8 cellular contexts compared by ENCODE assay signal in the genomic region with DNA sequence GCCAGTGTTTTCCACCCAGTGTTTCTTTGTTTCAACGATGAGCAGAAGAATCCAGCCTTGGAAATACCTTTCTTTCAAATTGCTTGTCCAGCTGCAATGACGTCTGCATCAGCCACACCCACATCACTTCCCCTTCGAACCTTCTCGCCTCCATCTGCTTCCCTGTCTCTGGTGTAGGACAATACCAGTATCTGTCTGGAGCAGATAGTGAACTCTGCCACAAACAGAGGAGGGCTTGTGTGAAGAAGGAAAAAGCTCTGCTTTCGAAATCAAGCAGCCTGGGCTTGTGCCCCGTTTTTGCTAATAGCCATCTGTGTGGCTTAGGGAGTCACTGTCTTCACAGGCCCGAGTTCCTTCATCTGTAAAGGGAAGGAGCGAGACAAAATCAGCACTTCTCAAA.
DNase-seq lines count a peak whose midpoint lies in the region; ATAC-seq and TF ChIP-seq lines count a peak whose summit lies in the region.

No MANE protein-coding gene starts in this region.

- POLR2A ChIA-PET in IMR-90 (lab: Charles Lee; ENCODE audit: unreplicated experiment) = no interaction called here
- POLR2A ChIA-PET in activated CD4-positive, alpha-beta memory T cell treated with anti-CD3 and anti-CD28 coated beads for 36 hours (lab: Charles Lee) = no interaction called here

- H3K14ac ChIP-seq in IMR-90 (replicated peaks; ENCODE audit: low read depth, low read length) = peak overlapping the region; percentile 41; the same call in 1 of the 2 replicates

- TF ChIP-seq CTCF in IMR-90 (conservative IDR thresholded peaks at IDR 0.05; ENCODE audit: low read depth, low read length) = no peak

- CTCF ChIA-PET in IMR-90 (lab: Yijun Ruan, JAX) = interaction anchor here (0.8 kb wide), 1 partner anchor 16 kb away, joined by 3 read pairs; no protein-coding TSS in a partner anchor
- CTCF ChIA-PET in activated CD4-positive, alpha-beta memory T cell treated with anti-CD3 and anti-CD28 coated beads for 36 hours (lab: Charles Lee) = interaction anchor here (1.6 kb wide), 1 partner anchor 128 kb away, joined by 4 read pairs; no protein-coding TSS in a partner anchor

- in situ Hi-C loops in IMR-90 (cut with MboI; ENCODE audit: low sequenced_read_pairs) = no loop called here

- no peak overlapping the region for H3K56ac ChIP-seq in IMR-90 (ENCODE audit: extremely low read depth, insufficient read depth, low read length)

- H3K4me3 ChIP-seq in IMR-90 (ENCODE audit: insufficient read depth, low read depth, low read length) (no peak overlapping the region), adipocyte (ENCODE audit: low read length) (no peak overlapping the region)

- no peak overlapping the region; the same call in 1 of the 2 replicates for H4K91ac ChIP-seq in IMR-90 (ENCODE audit: insufficient read depth, low read depth, low read length)

- H3K9ac ChIP-seq in IMR-90 (ENCODE audit: low read depth, low read length) (no peak overlapping the region), adipocyte (ENCODE audit: low read length) (peak overlapping the region; percentile 58)

- no peaks in the 10 kb centered on the region for H3K79me1 ChIP-seq in IMR-90 (ENCODE audit: low read depth in 1 of 2, low read length in 2 of 2)

- peak overlapping the region; percentile 33; the same call in 1 of the 2 replicates for H3K4ac ChIP-seq in IMR-90 (ENCODE audit: low read depth, low read length)

- peak overlapping the region; percentile 67 for H3K27ac Mint-ChIP-seq in stimulated activated effector memory CD8-positive, alpha-beta T cell treated with anti-CD3 and anti-CD28 coated beads, Interleukin-12 subunit alpha, Interleukin-12 subunit beta, amount 100 ng/mL, for 72 hours
- no peak overlapping the region for H3K27ac Mint-ChIP-seq in activated CD4-positive, alpha-beta memory T cell treated with anti-CD3 and anti-CD28 coated beads for 36 hours

- DNase-seq in IMR-90 (peak; percentile 44), adipocyte (ENCODE audit: low read depth) (no peak), hippocampal formation (lab: John Stamatoyannopoulos, UW) (peak; percentile 67 to 70), NCI-H2171 treated with DMSO at 0.1 percent for 48 hours (lab: John Stamatoyannopoulos, UW) (no peak), GM19238 (ENCODE audit: insufficient read length, low spot score) (no peak)
- DNase-seq in stimulated activated effector memory CD8-positive, alpha-beta T cell treated with anti-CD3 and anti-CD28 coated beads, Interleukin-12 subunit alpha, Interleukin-12 subunit beta, amount 100 ng/mL, for 72 hours (ENCODE audit: low spot score in 2 of 2) = no peak
- no peak for DNase-seq in activated CD4-positive, alpha-beta memory T cell treated with anti-CD3 and anti-CD28 coated beads for 36 hours

- peak overlapping the region; percentile 13; the same call in 1 of the 2 replicates for H3K18ac ChIP-seq in IMR-90 (ENCODE audit: low read depth, low read length)

- no peak for TF ChIP-seq RAD21 in IMR-90 (IDR thresholded peaks at IDR 0.05; ENCODE audit: low read length)

- peak overlapping the region; percentile 21 for H3K4me3 Mint-ChIP-seq in stimulated activated effector memory CD8-positive, alpha-beta T cell treated with anti-CD3 and anti-CD28 coated beads, Interleukin-12 subunit alpha, Interleukin-12 subunit beta, amount 100 ng/mL, for 72 hours
- no peak overlapping the region for H3K4me3 Mint-ChIP-seq in activated CD4-positive, alpha-beta memory T cell treated with anti-CD3 and anti-CD28 coated beads for 36 hours

- peak overlapping the region; percentile 69 for H4K5ac ChIP-seq in IMR-90 (ENCODE audit: low read depth, low read length)

- 0% methylated on average over 1 of the region's 8 CpGs; no CpG with 5 or more reads in 1 of the 2 experiments for WGBS in IMR-90 (ENCODE audit: extremely low coverage in 2 of 2, insufficient read length in 1 of 2), 2 experiments

- peak overlapping the region; percentile 4; the same call in 1 of the 2 replicates for H3K27ac ChIP-seq in IMR-90 (ENCODE audit: insufficient read depth, low read length)

- H2AK9ac ChIP-seq in IMR-90 (replicated peaks; ENCODE audit: low read depth, low read length, poor library complexity) = peak overlapping the region; percentile 11

- no peaks in the 10 kb centered on the region for H3K36me3 Mint-ChIP-seq in stimulated activated effector memory CD8-positive, alpha-beta T cell treated with anti-CD3 and anti-CD28 coated beads, Interleukin-12 subunit alpha, Interleukin-12 subunit beta, amount 100 ng/mL, for 72 hours
- H3K36me3 Mint-ChIP-seq in activated CD4-positive, alpha-beta memory T cell treated with anti-CD3 and anti-CD28 coated beads for 36 hours = no peaks in the 10 kb centered on the region

- H3K27me3 ChIP-seq in IMR-90 (ENCODE audit: control insufficient read depth, insufficient read depth, low read length) (no peaks in the 10 kb centered on the region), adipocyte (replicated peaks; ENCODE audit: control insufficient read depth, insufficient read depth, low read length) (no peaks in the 10 kb centered on the region)

- H2BK120ac ChIP-seq in IMR-90 (ENCODE audit: low read depth, low read length) = peak overlapping the region; percentile 52

- H3K27me3 Mint-ChIP-seq in activated CD4-positive, alpha-beta memory T cell treated with anti-CD3 and anti-CD28 coated beads for 36 hours = no peaks in the 10 kb centered on the region

- H3K36me3 ChIP-seq in IMR-90 (ENCODE audit: control insufficient read depth, insufficient read depth, low read length) (no peaks in the 10 kb centered on the region), adipocyte (ENCODE audit: control insufficient read depth, insufficient read depth, low read length, severe bottlenecking) (no peaks in the 10 kb centered on the region)

- 0 out of 2 replicates have a peak overlapping the region, but pooled peaks have one; percentile 11 for H2AK5ac ChIP-seq in IMR-90 (ENCODE audit: low read depth, low read length)

- H3K4me2 ChIP-seq in IMR-90 (ENCODE audit: low read depth, low read length) = peak overlapping the region; percentile 41; the same call in 1 of the 2 replicates

- H3K9me1 ChIP-seq in IMR-90 (ENCODE audit: insufficient read depth, low read length) = peaks cover 6% of the 10 kb centered on the region; the same call in 1 of the 2 replicates

- peaks cover 23% of the 10 kb centered on the region for H3K4me1 Mint-ChIP-seq in stimulated activated effector memory CD8-positive, alpha-beta T cell treated with anti-CD3 and anti-CD28 coated beads, Interleukin-12 subunit alpha, Interleukin-12 subunit beta, amount 100 ng/mL, for 72 hours
- H3K4me1 Mint-ChIP-seq in activated CD4-positive, alpha-beta memory T cell treated with anti-CD3 and anti-CD28 coated beads for 36 hours (ENCODE audit: low read depth) = peaks cover 35% of the 10 kb centered on the region

- ATAC-seq in IMR-90 (ENCODE audit: low read depth) (peak; percentile 40; the same call in 1 of the 2 replicates), HG03354 (IDR thresholded peaks at IDR 0.05; ENCODE audit: poor library complexity, severe bottlenecking, unreplicated experiment) (no peak)
- ATAC-seq in stimulated activated effector memory CD8-positive, alpha-beta T cell treated with anti-CD3 and anti-CD28 coated beads, Interleukin-12 subunit alpha, Interleukin-12 subunit beta, amount 100 ng/mL, for 72 hours = no peak

- no peaks in the 10 kb centered on the region for H3K9me3 Mint-ChIP-seq in stimulated activated effector memory CD8-positive, alpha-beta T cell treated with anti-CD3 and anti-CD28 coated beads, Interleukin-12 subunit alpha, Interleukin-12 subunit beta, amount 100 ng/mL, for 72 hours
- no peaks in the 10 kb centered on the region for H3K9me3 Mint-ChIP-seq in activated CD4-positive, alpha-beta memory T cell treated with anti-CD3 and anti-CD28 coated beads for 36 hours

- H2BK15ac ChIP-seq in IMR-90 (ENCODE audit: low read depth, low read length) = peak overlapping the region; percentile 37; the same call in 1 of the 3 replicates

- H4K20me1 ChIP-seq in IMR-90 (ENCODE audit: insufficient read depth, low read length) = no peaks in the 10 kb centered on the region

- dilution Hi-C loops in IMR-90 (cut with HindIII; ENCODE audit: low sequenced_read_pairs, unreplicated experiment) = no loop called here

- peak overlapping the region; percentile 58 to 76; a peak in 3 of 4 replicates for H4K8ac ChIP-seq in IMR-90 (ENCODE audit: low read depth in 2 of 2, low read length in 2 of 2)

- H2AFZ ChIP-seq in IMR-90 (replicated peaks; ENCODE audit: low read length, poor library complexity) = peak overlapping the region; percentile 76

- intact Hi-C loops in IMR-90 (cut with micrococcal nuclease) = no loop called here
- intact Hi-C loops in activated CD4-positive, alpha-beta memory T cell treated with anti-CD3 and anti-CD28 coated beads for 36 hours (cut with micrococcal nuclease) = loop anchor here (10.0 kb wide), 1 partner anchor 407 kb away; no protein-coding TSS in a partner anchor

- no TSS peak for BruUV-seq in IMR-90 (replicated peaks; lab: Mats Ljungman, UMichigan)

- peak overlapping the region; percentile 48; the same call in 1 of the 2 replicates for H2BK20ac ChIP-seq in IMR-90 (ENCODE audit: low read depth, low read length)

- TF ChIP-seq POLR2A in IMR-90 (IDR thresholded peaks at IDR 0.05; ENCODE audit: low read depth, low read length) = no peak

- no peak overlapping the region; the same call in 1 of the 2 replicates for H3K23ac ChIP-seq in IMR-90 (ENCODE audit: low read depth, low read length)

- no peak overlapping the region for H2BK5ac ChIP-seq in IMR-90 (ENCODE audit: low read depth, low read length, poor library complexity, severe bottlenecking)

- H3K9me3 ChIP-seq in IMR-90 (ENCODE audit: control insufficient read depth, insufficient read depth, low read length) (no peaks in the 10 kb centered on the region), adipocyte (ENCODE audit: control insufficient read depth, low read length) (no peaks in the 10 kb centered on the region)

- H3K4me1 ChIP-seq in IMR-90 (ENCODE audit: control insufficient read depth, insufficient read depth, low read length) (peaks cover 5% of the 10 kb centered on the region), adipocyte (ENCODE audit: control insufficient read depth, insufficient read depth, low read length) (peaks cover 37% of the 10 kb centered on the region)

TF ChIP-seq in IMR-90, 13 proteins besides CTCF, POLR2A, EP300 and RAD21 (continues in another document):
- TF ChIP-seq RCOR1 (IDR thresholded peaks at IDR 0.05; ENCODE audit: insufficient replicate concordance, low read length) = no peak
- TF ChIP-seq SMC3 (IDR thresholded peaks at IDR 0.05; ENCODE audit: low read depth, low read length) = no peak
- TF ChIP-seq CEBPB (IDR thresholded peaks at IDR 0.05; ENCODE audit: low read depth, low read length) = no peak
- TF ChIP-seq, protein P1, sequence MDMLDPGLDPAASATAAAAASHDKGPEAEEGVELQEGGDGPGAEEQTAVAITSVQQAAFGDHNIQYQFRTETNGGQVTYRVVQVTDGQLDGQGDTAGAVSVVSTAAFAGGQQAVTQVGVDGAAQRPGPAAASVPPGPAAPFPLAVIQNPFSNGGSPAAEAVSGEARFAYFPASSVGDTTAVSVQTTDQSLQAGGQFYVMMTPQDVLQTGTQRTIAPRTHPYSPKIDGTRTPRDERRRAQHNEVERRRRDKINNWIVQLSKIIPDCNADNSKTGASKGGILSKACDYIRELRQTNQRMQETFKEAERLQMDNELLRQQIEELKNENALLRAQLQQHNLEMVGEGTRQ (IDR thresholded peaks at IDR 0.05; ENCODE audit: low read depth, low read length) = no peak
- TF ChIP-seq NFE2L2 (IDR thresholded peaks at IDR 0.05; ENCODE audit: low read depth, low read length) = no peak

Comparison
In these comparisons a context has a peak if more than half of its experiments do, and no peak if none do; other contexts are left out.
1. DNase-seq: peak in IMR-90 (single experiment) and hippocampal formation (2 of 2); none in adipocyte (single experiment), stimulated activated effector memory CD8-positive, alpha-beta T cell treated with anti-CD3 and anti-CD28 coated beads, Interleukin-12 subunit alpha, Interleukin-12 subunit beta, amount 100 ng/mL, for 72 hours (0 of 2), NCI-H2171 treated with DMSO at 0.1 percent for 48 hours (single experiment), GM19238 (single experiment) and activated CD4-positive, alpha-beta memory T cell treated with anti-CD3 and anti-CD28 coated beads for 36 hours (single experiment).